Comparison of ENCODE assay signal across 1 cellular context in the genomic region with DNA sequence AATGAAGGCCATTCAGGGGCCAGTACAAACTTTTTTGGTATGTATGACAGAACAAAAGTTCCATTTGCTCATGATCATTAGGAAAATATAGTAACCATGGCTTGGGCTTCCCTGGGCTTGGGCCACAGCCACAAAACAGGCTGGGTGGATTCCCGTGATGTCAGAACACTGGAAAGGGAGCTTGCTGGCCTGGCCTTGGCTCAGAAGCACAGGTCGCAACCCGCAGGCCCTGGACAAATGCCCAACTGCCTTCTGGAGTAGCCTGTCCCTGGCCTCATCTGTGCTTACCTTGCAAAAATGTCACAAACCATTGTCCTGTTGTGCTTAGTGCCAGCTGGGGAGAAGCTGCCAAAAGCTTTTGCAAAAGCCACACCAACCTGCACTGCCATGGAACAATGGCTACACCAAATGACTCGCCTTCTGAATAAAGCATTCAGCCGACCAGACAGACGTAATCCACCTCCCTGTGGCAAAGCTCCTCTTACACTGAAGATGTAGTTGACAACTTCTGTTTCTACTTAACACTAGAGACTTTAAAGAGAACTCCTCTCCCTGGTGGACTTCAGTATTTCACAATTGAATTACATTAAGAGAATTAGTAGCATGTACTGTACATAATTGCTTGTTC.
A peak's percentile ranks its signal among the peaks of the same experiment; 100 is the strongest.
TF ChIP-seq lines count a peak whose summit lies in the region.

No MANE protein-coding gene starts in this region.

TF ChIP-seq in liver, 16 proteins besides CTCF, POLR2A, EP300 and RAD21 (continued from another document):
- TF ChIP-seq GABPA (IDR thresholded peaks at IDR 0.05 in 1 of 2, conservative IDR thresholded peaks at IDR 0.05 in 1 of 2) (peak in 1 of 2 donors; percentile 61), FOXA2 (IDR thresholded peaks at IDR 0.05) (peak; percentile 36)
- TF ChIP-seq, protein P1, sequence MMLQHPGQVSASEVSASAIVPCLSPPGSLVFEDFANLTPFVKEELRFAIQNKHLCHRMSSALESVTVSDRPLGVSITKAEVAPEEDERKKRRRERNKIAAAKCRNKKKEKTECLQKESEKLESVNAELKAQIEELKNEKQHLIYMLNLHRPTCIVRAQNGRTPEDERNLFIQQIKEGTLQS (IDR thresholded peaks at IDR 0.05), result peak; percentile 75
